ENCODE assay signal across 30 cellular contexts in the genomic region with DNA sequence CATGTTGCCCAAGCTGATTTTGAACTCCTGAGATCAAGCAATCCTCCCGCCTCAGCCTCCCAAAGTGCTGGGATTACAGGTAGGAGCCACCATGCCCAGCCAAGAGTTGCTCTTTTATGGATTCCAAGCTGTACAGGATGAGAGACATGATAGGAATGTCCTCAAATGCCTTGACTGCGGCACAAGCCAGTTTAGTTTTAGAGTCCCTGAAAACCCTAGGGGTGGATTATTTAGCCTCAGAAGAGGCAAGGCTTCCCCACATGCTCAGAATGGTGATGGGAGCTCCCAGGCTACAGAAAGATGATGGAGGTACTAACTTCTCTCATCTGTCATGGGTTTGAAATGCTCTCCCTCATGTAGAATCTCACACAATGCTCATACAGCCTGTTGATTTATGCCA.
"Had no signal": no experiment of that assay in that cellular context is flagged by ENCODE, and none has a peak within 500 bp of the region (broad histone marks: within the 10 kb centered on the region; RNA-seq: fewer than 3 reads in every experiment).

No MANE protein-coding gene starts in this region.

- DNase-seq: colonic mucosa; dermis blood vessel endothelial cell; effector memory CD4-positive, alpha-beta T cell; foreskin melanocyte; glutamatergic neuron; heart right ventricle; hippocampal formation; left cardiac atrium; left lung; mammary epithelial cell; mesendoderm; midbrain; naive thymus-derived CD8-positive, alpha-beta T cell; nephron progenitor cell; nucleus accumbens; ovary; posterior cingulate gyrus; psoas muscle; right cardiac atrium; sigmoid colon; spleen; stimulated activated CD4-positive, alpha-beta T cell treated with anti-CD3 and anti-CD28 coated beads, Interleukin-4, amount 100 ng/mL, for 4 hours; stimulated activated naive CD8-positive, alpha-beta T cell treated with anti-CD3 and anti-CD28 coated beads, Interleukin-15, Interleukin-2, amounts not matched to agents 100 U/mL and 50 U/mL, for 24 hours; substantia nigra; testis; tibial artery had no signal

- ATAC-seq: heart right ventricle; left cardiac atrium; left lung; naive thymus-derived CD8-positive, alpha-beta T cell; psoas muscle; right cardiac atrium; stimulated activated memory B cell treated with anti-CD40 and anti-IgM and Interleukin-4, amounts not matched to agents 10 μg/mL and 1 μg/mL and 100 μg/mL, for 72 hours; stimulated activated naive CD8-positive, alpha-beta T cell treated with anti-CD3 and anti-CD28 coated beads, Interleukin-15, Interleukin-2, amounts not matched to agents 100 U/mL and 50 U/mL, for 24 hours had no signal

- H3K4me1 ChIP-seq: colonic mucosa, esophagus muscularis mucosa, heart right ventricle, left lung, psoas muscle, sigmoid colon, spleen, testis had no signal

- H3K4me3 Mint-ChIP-seq: naive thymus-derived CD8-positive, alpha-beta T cell; nephron progenitor cell; stimulated activated memory B cell treated with anti-CD40 and anti-IgM and Interleukin-4, amounts not matched to agents 10 μg/mL and 1 μg/mL and 100 μg/mL, for 72 hours; type B pancreatic cell had no signal

- H3K36me3 ChIP-seq: colonic mucosa, esophagus muscularis mucosa, heart right ventricle, left lung, ovary, sigmoid colon, spleen, tibial artery had no signal

- H3K27me3 Mint-ChIP-seq: stimulated activated memory B cell treated with anti-CD40 and anti-IgM and Interleukin-4, amounts not matched to agents 10 μg/mL and 1 μg/mL and 100 μg/mL, for 72 hours; type B pancreatic cell had no signal

- H3K4me3 ChIP-seq: colonic mucosa, esophagus muscularis mucosa, heart right ventricle, left lung, ovary, psoas muscle, sigmoid colon, skin epidermis, spleen, testis, tibial artery had no signal

- H3K27ac Mint-ChIP-seq: naive thymus-derived CD8-positive, alpha-beta T cell; nephron progenitor cell; stimulated activated memory B cell treated with anti-CD40 and anti-IgM and Interleukin-4, amounts not matched to agents 10 μg/mL and 1 μg/mL and 100 μg/mL, for 72 hours; type B pancreatic cell had no signal

- H3K27ac ChIP-seq: colonic mucosa, esophagus muscularis mucosa, heart right ventricle, left lung, ovary, psoas muscle, sigmoid colon, skin epidermis, spleen, testis, tibial artery had no signal

- H3K9me3 ChIP-seq: colonic mucosa, esophagus muscularis mucosa, heart right ventricle, left lung, ovary, psoas muscle, sigmoid colon, spleen, testis, tibial artery had no signal

- H3K36me3 Mint-ChIP-seq: naive thymus-derived CD8-positive, alpha-beta T cell; stimulated activated memory B cell treated with anti-CD40 and anti-IgM and Interleukin-4, amounts not matched to agents 10 μg/mL and 1 μg/mL and 100 μg/mL, for 72 hours; type B pancreatic cell had no signal

- H3K9me3 Mint-ChIP-seq: nephron progenitor cell; stimulated activated memory B cell treated with anti-CD40 and anti-IgM and Interleukin-4, amounts not matched to agents 10 μg/mL and 1 μg/mL and 100 μg/mL, for 72 hours; type B pancreatic cell had no signal

- H3K27me3 ChIP-seq: colonic mucosa, left lung, ovary, sigmoid colon, testis, tibial artery had no signal

- H3K4me1 Mint-ChIP-seq: naive thymus-derived CD8-positive, alpha-beta T cell; stimulated activated memory B cell treated with anti-CD40 and anti-IgM and Interleukin-4, amounts not matched to agents 10 μg/mL and 1 μg/mL and 100 μg/mL, for 72 hours had no signal
